15 cellular contexts compared by ENCODE assay signal in the genomic region with DNA sequence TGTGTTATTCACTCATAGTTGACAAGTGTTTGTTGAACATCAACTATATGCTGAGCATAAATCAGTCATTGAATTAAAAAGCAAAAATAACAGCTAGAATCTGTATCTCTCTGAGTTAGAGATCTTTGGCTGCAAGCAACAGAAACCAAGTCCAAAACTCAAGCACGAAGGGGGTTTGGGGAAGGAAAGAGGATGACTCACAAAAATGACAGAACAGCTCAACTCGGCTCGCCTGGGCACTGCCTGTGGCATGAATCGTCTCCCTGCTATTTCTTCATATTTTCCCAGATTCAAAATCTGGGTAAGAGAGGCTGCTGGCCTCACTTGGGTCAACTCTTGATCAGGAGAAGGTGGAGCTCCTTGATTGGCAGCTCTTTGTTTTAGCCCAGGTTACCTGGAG.
A peak's percentile ranks its signal among the peaks of the same experiment; 100 is the strongest.
DNase-seq lines count a peak whose midpoint lies in the region; TF ChIP-seq lines count a peak whose summit lies in the region.
"Had no signal": no experiment of that assay in that cellular context is flagged by ENCODE, and none has a peak within 500 bp of the region (broad histone marks: within the 10 kb centered on the region; RNA-seq: fewer than 3 reads in every experiment).

No MANE protein-coding gene starts in this region.

- H3K4me3 Mint-ChIP-seq in chondrocyte (ENCODE audit: unreplicated experiment) (no peak overlapping the region), nephron progenitor cell (no peak overlapping the region)
- H3K4me3 Mint-ChIP-seq in activated T-helper 2 cell treated with anti-CD3 and anti-CD28 coated beads, Interferon-gamma antibody, Interleukin-2, Interleukin-4, amounts not matched to agents 10 μg/mL and 5 μg/mL and 100 μg/mL, durations not matched to agents 14 hours and 24 hours and 36 hours (ENCODE audit: low read depth): no peak overlapping the region
- H3K4me3 Mint-ChIP-seq: activated T-cell treated with anti-CD3 and anti-CD28 coated beads, Interleukin-2, amount 50 U/mL, for 24 hours had no signal

- H3K27me3 ChIP-seq in WERI-Rb-1 (ENCODE audit: insufficient read depth, low read depth, severe bottlenecking): no peaks in the 10 kb centered on the region
- H3K27me3 ChIP-seq: cardiac muscle cell, testis had no signal

- H3K27ac ChIP-seq in WERI-Rb-1: no peak overlapping the region
- H3K27ac ChIP-seq: cardiac muscle cell, psoas muscle, testis had no signal

- intact Hi-C loops in activated T-helper 2 cell treated with anti-CD3 and anti-CD28 coated beads, Interferon-gamma antibody, Interleukin-2, Interleukin-4, amounts not matched to agents 10 μg/mL and 5 μg/mL and 100 μg/mL, durations not matched to agents 14 hours and 24 hours and 36 hours (cut with micrococcal nuclease): no loop called here

- no peak for TF ChIP-seq POLR2A in NB4 (IDR thresholded peaks at IDR 0.05; ENCODE audit: extremely low read depth, insufficient read length)

- TF ChIP-seq CTCF in NB4 (IDR thresholded peaks at IDR 0.05; ENCODE audit: low read depth, low read length) (no peak), chondrocyte (IDR thresholded peaks at IDR 0.05) (no peak), nephron progenitor cell (IDR thresholded peaks at IDR 0.05) (no peak), WERI-Rb-1 (IDR thresholded peaks at IDR 0.05; ENCODE audit: low read depth, low read length) (no peak), GM20000 (IDR thresholded peaks at IDR 0.05; ENCODE audit: extremely low read depth, missing control alignments) (no peak)

- peak; percentile 85 for DNase-seq in EH (ENCODE audit: low read depth)
- peak; percentile 64 for DNase-seq in NB4 (ENCODE audit: low read depth)
- DNase-seq in chondrocyte (ENCODE audit: low spot score): no peak
- DNase-seq in nephron progenitor cell: no peak
- no peak for DNase-seq in stimulated activated CD4-positive, alpha-beta T cell treated with anti-CD3 and anti-CD28 coated beads, Interleukin-15, amount 100 ng/mL, for 24 hours
- DNase-seq in activated T-helper 2 cell treated with anti-CD3 and anti-CD28 coated beads, Interferon-gamma antibody, Interleukin-2, Interleukin-4, amounts not matched to agents 10 μg/mL and 5 μg/mL and 100 μg/mL, durations not matched to agents 14 hours and 24 hours and 36 hours (ENCODE audit: low spot score): no peak
- DNase-seq in WERI-Rb-1: no peak
- no peak for DNase-seq in GM20000 (ENCODE audit: low spot score)
- DNase-seq: activated T-cell treated with anti-CD3 and anti-CD28 coated beads, Interleukin-2, amount 50 U/mL, for 24 hours; COR-L47; left ventricle myocardium superior; NCI-H1694 treated with DMSO at 0.1 percent for 48 hours; psoas muscle; testis had no signal

- no peak overlapping the region for H3K4me3 ChIP-seq in NB4 (ENCODE audit: low read depth, low read length)
- no peak overlapping the region for H3K4me3 ChIP-seq in WERI-Rb-1 (ENCODE audit: low read depth, low read length)
- H3K4me3 ChIP-seq: cardiac muscle cell, psoas muscle, testis had no signal

- H3K4me1 Mint-ChIP-seq in chondrocyte (ENCODE audit: low read depth) (peaks cover 24% of the 10 kb centered on the region), nephron progenitor cell (peaks cover 20% of the 10 kb centered on the region)
- H3K4me1 Mint-ChIP-seq in activated T-helper 2 cell treated with anti-CD3 and anti-CD28 coated beads, Interferon-gamma antibody, Interleukin-2, Interleukin-4, amounts not matched to agents 10 μg/mL and 5 μg/mL and 100 μg/mL, durations not matched to agents 14 hours and 24 hours and 36 hours (ENCODE audit: low read depth): peaks cover 10% of the 10 kb centered on the region

- H3K27me3 Mint-ChIP-seq in chondrocyte (ENCODE audit: low read depth) (no peaks in the 10 kb centered on the region), nephron progenitor cell (ENCODE audit: low read depth, poor library complexity) (peaks cover 35% of the 10 kb centered on the region)
- H3K27me3 Mint-ChIP-seq in activated T-helper 2 cell treated with anti-CD3 and anti-CD28 coated beads, Interferon-gamma antibody, Interleukin-2, Interleukin-4, amounts not matched to agents 10 μg/mL and 5 μg/mL and 100 μg/mL, durations not matched to agents 14 hours and 24 hours and 36 hours (ENCODE audit: low read depth): peaks cover 14% of the 10 kb centered on the region

- peaks cover 20% of the 10 kb centered on the region for H3K9me3 Mint-ChIP-seq in chondrocyte (ENCODE audit: low read depth)
- H3K9me3 Mint-ChIP-seq in nephron progenitor cell: peaks cover 3% of the 10 kb centered on the region
- peaks cover 3% of the 10 kb centered on the region for H3K9me3 Mint-ChIP-seq in activated T-helper 2 cell treated with anti-CD3 and anti-CD28 coated beads, Interferon-gamma antibody, Interleukin-2, Interleukin-4, amounts not matched to agents 10 μg/mL and 5 μg/mL and 100 μg/mL, durations not matched to agents 14 hours and 24 hours and 36 hours
- H3K9me3 Mint-ChIP-seq: activated T-cell treated with anti-CD3 and anti-CD28 coated beads, Interleukin-2, amount 50 U/mL, for 24 hours had no signal

- H3K36me3 Mint-ChIP-seq in chondrocyte (ENCODE audit: low read depth) (no peaks in the 10 kb centered on the region), nephron progenitor cell (ENCODE audit: low read depth) (no peaks in the 10 kb centered on the region)
- peaks cover 2% of the 10 kb centered on the region for H3K36me3 Mint-ChIP-seq in activated T-helper 2 cell treated with anti-CD3 and anti-CD28 coated beads, Interferon-gamma antibody, Interleukin-2, Interleukin-4, amounts not matched to agents 10 μg/mL and 5 μg/mL and 100 μg/mL, durations not matched to agents 14 hours and 24 hours and 36 hours (ENCODE audit: low read depth)

- H3K36me3 ChIP-seq in WERI-Rb-1: no peaks in the 10 kb centered on the region
- H3K36me3 ChIP-seq: cardiac muscle cell had no signal

- peak overlapping the region; percentile 79 for H3K27ac Mint-ChIP-seq in chondrocyte (ENCODE audit: unreplicated experiment)
- H3K27ac Mint-ChIP-seq in nephron progenitor cell: peak overlapping the region; percentile 27
- no peak overlapping the region for H3K27ac Mint-ChIP-seq in activated T-helper 2 cell treated with anti-CD3 and anti-CD28 coated beads, Interferon-gamma antibody, Interleukin-2, Interleukin-4, amounts not matched to agents 10 μg/mL and 5 μg/mL and 100 μg/mL, durations not matched to agents 14 hours and 24 hours and 36 hours
- H3K27ac Mint-ChIP-seq: activated T-cell treated with anti-CD3 and anti-CD28 coated beads, Interleukin-2, amount 50 U/mL, for 24 hours had no signal

- H3K9me3 ChIP-seq in WERI-Rb-1 (ENCODE audit: severe bottlenecking): no peaks in the 10 kb centered on the region
- H3K9me3 ChIP-seq: psoas muscle, testis had no signal

Comparison
In these comparisons a context has a peak if more than half of its experiments do, and no peak if none do; other contexts are left out.
1. DNase-seq: peak in EH (single experiment) and NB4 (single experiment); none in chondrocyte (single experiment), nephron progenitor cell (single experiment), stimulated activated CD4-positive, alpha-beta T cell treated with anti-CD3 and anti-CD28 coated beads, Interleukin-15, amount 100 ng/mL, for 24 hours (single experiment), activated T-helper 2 cell treated with anti-CD3 and anti-CD28 coated beads, Interferon-gamma antibody, Interleukin-2, Interleukin-4, amounts not matched to agents 10 μg/mL and 5 μg/mL and 100 μg/mL, durations not matched to agents 14 hours and 24 hours and 36 hours (single experiment), WERI-Rb-1 (single experiment) and GM20000 (single experiment).